ENCODE assay signal across 8 cellular contexts in genomic region chr20:61661583-61661982, GRCh38.
"Had no signal": no experiment of that assay in that cellular context is flagged by ENCODE, and none has a peak within 500 bp of the region (broad histone marks: within the 10 kb centered on the region; RNA-seq: fewer than 3 reads in every experiment).

No MANE protein-coding gene starts in this region.

- H3K4me3 ChIP-seq: GM23248, K562 had no signal

- FAIRE-seq: H54, K562 had no signal

- H3K27ac ChIP-seq: GM23248 had no signal

- H3K9me3 Mint-ChIP-seq: H9 had no signal

- ATAC-seq: K562 had no signal

- H2AFZ ChIP-seq: GM23248 had no signal

- DNase-seq: GM23248, GOT3, H9, HCEC 1CT, IMR-90, KG1 had no signal

- H3K4me3 Mint-ChIP-seq: H9 had no signal

- H3K9ac ChIP-seq: GM23248 had no signal
